ENCODE assay signal across 7 cellular contexts in the genomic region with DNA sequence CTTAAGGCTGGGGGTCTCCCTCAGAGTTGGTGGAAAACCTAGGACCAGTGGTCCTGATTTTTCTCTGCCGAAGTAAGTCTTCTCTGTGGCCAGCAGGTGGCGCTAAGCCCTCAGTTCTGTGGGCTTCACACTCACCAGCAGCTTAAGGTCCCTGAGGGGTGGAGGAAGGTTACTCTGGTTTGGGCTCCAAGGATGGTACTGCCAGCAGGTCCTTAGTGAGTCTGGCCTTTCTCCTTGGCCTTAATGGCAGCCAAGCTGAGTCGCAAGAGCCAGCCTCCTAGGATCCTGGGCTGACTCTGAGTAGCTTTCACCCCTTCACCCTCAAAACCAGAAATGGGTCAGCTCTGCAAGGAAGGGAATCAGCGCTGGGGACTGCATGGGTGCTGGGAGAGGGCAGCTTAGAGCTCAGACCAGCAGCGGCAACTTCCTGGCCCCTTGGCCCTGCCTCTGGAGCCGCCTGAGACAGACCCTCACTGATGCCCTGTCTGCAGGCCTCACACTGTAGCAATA. TPM values are rescaled to one million over a fixed set of nuclear protein-coding genes. Genes with fewer than 3 reads are reported as not detected.
DNase-seq lines count a peak whose midpoint lies in the region; ATAC-seq, FAIRE-seq and TF ChIP-seq lines count a peak whose summit lies in the region.

No MANE protein-coding gene starts in this region.

- peaks cover 0 to 8% (median 0%) of the 10 kb centered on the region in 4 experiments; a peak in 1 of 7 replicates for H3K4me1 ChIP-seq in H1 (replicated peaks in 1 of 4; ENCODE audit: control insufficient read depth in 3 of 4, insufficient read depth in 4 of 4, low read length in 3 of 4)

- H4K20me1 ChIP-seq in H1 (replicated peaks in 1 of 2; ENCODE audit: control insufficient read depth in 1 of 2, insufficient read depth in 2 of 2, low read length in 2 of 2), result peaks cover 0 to 3% of the 10 kb centered on the region in 2 experiments

- 0 out of 2 replicates have a peak overlapping the region, but pooled peaks have one; percentile 51 for H2BK15ac ChIP-seq in H1 (ENCODE audit: low read length)

- no peak overlapping the region for H2AK5ac ChIP-seq in H1 (ENCODE audit: low read depth, low read length)

- H2BK12ac ChIP-seq in H1 (ENCODE audit: low read depth, low read length), result no peak overlapping the region

- H3K4me2 ChIP-seq in H1 (ENCODE audit: insufficient read depth in 1 of 2, low read depth in 2 of 2, low read length in 2 of 2), result no peak overlapping the region

- WGBS in H1 (ENCODE audit: extremely low coverage in 1 of 2, insufficient coverage in 1 of 2, insufficient read length in 1 of 2, insufficient replicate concordance in 2 of 2, low coverage in 1 of 2, low lambda C conversion rate in 2 of 2, missing lambda C conversion rate in 1 of 2), 2 experiments, result 44% methylated on average over 6 of the region's 6 CpGs; no CpG with 5 or more reads in 1 of the 2 experiments

- DNase-seq in NCI-H82 (lab: John Stamatoyannopoulos, UW) (peak; percentile 93), H1 (ENCODE audit: low read depth in 1 of 2, low spot score in 2 of 2) (peak; percentile 58 to 83), middle frontal gyrus (ENCODE audit: extremely low spot score, low spot score) (peak; percentile 62)
- peak; percentile 37 to 67 for DNase-seq in activated CD8-positive, alpha-beta memory T cell treated with anti-CD3 and anti-CD28 coated beads for 1 hour (ENCODE audit: extremely low read depth in 1 of 2, low read depth in 1 of 2)
- DNase-seq in stimulated activated CD8-positive, alpha-beta memory T cell treated with anti-CD3 and anti-CD28 coated beads, Interleukin-4, amount 100 ng/mL, for 24 hours (ENCODE audit: low read depth), result peak; percentile 55

- peak; percentile 54 for ATAC-seq in HG03520 (IDR thresholded peaks at IDR 0.05; ENCODE audit: unreplicated experiment)

- H4K8ac ChIP-seq in H1 (ENCODE audit: extremely low read depth, insufficient read depth, low read length), result no peak overlapping the region

- H3K79me1 ChIP-seq in H1 (ENCODE audit: low read depth, low read length), result no peaks in the 10 kb centered on the region; the same call in 1 of the 2 replicates

- no peak overlapping the region for H3K27ac ChIP-seq in H1 (ENCODE audit: low read depth, low read length)

- TF ChIP-seq RAD21 in H1 (IDR thresholded peaks at IDR 0.05 in 1 of 2, conservative IDR thresholded peaks at IDR 0.05 in 1 of 2; ENCODE audit: low read depth in 2 of 2, low read length in 2 of 2), result peak; percentile 98 to 100

- peak; percentile 75 for FAIRE-seq in H1 (lab: Jason Lieb, UNC)

- no peaks in the 10 kb centered on the region for H3K23me2 ChIP-seq in H1 (ENCODE audit: low read depth, low read length)

- H3K18ac ChIP-seq in H1 (ENCODE audit: extremely low read depth, low read length), result no peak overlapping the region

- no peak overlapping the region for H2BK20ac ChIP-seq in H1 (ENCODE audit: low read length)

- H3K79me2 ChIP-seq in H1 (ENCODE audit: control insufficient read depth in 1 of 2, insufficient read depth in 2 of 2, low read length in 2 of 2), result no peaks in the 10 kb centered on the region

- H2BK120ac ChIP-seq in H1 (replicated peaks; ENCODE audit: low read depth, low read length), result no peak overlapping the region

- CTCF ChIA-PET in H1 (lab: Charles Lee; ENCODE audit: partially characterized antibody), result interaction anchor here (0.7 to 38.8 kb wide), 49 partner anchors 9 to 347 kb away, joined by 3 to 1414 read pairs (median 6); a partner anchor contains a TSS

- POLR2A ChIA-PET in H1 (lab: Charles Lee; ENCODE audit: partially characterized antibody), result interaction anchor here (0.5 to 1.3 kb wide), 6 partner anchors 22 to 311 kb away, joined by 3 to 5 read pairs (median 3); no protein-coding TSS in a partner anchor

- H3K9me3 ChIP-seq in H1 (ENCODE audit: insufficient read depth in 2 of 2, low read depth in 1 of 2, low read length in 1 of 2), result no peaks in the 10 kb centered on the region

- TF ChIP-seq CTCF in GM12875 (IDR thresholded peaks at IDR 0.05; ENCODE audit: borderline replicate concordance, insufficient read depth, low read depth, low read length) (peak; percentile 86), H1 (IDR thresholded peaks at IDR 0.05; ENCODE audit: control extremely low read depth in 1 of 3, insufficient read depth in 1 of 3, low read depth in 1 of 3, low read length in 3 of 3) (peak; percentile 79 to 97 (median 94))

- H3K27me3 ChIP-seq in H1 (replicated peaks in 1 of 4; ENCODE audit: control insufficient read depth in 3 of 4, extremely low read depth in 1 of 4, insufficient read depth in 3 of 4, low read length in 3 of 4), result peaks cover 0 to 2% (median 0%) of the 10 kb centered on the region in 4 experiments; a peak in 1 of 7 replicates

- no peak overlapping the region for H4K91ac ChIP-seq in H1 (replicated peaks; ENCODE audit: insufficient read length, low read length)

- no peak for TF ChIP-seq EP300 in H1 (IDR thresholded peaks at IDR 0.05; ENCODE audit: borderline replicate concordance in 1 of 2, low read depth in 2 of 2, low read length in 2 of 2)

- no peak overlapping the region for H3K14ac ChIP-seq in H1 (ENCODE audit: insufficient read length)

- H3K9ac ChIP-seq in H1 (replicated peaks in 1 of 4; ENCODE audit: extremely low read depth in 1 of 4, low read depth in 3 of 4, low read length in 3 of 4), result no peak overlapping the region

- no peak for TF ChIP-seq POLR2A in H1 (IDR thresholded peaks at IDR 0.05; ENCODE audit: control extremely low read depth in 1 of 2, low read depth in 2 of 2, low read length in 2 of 2)

- no peak overlapping the region for H3K56ac ChIP-seq in H1 (replicated peaks; ENCODE audit: insufficient read length, low read depth, low read length)

- no peak overlapping the region for H2AFZ ChIP-seq in H1 (ENCODE audit: low read length)

- H3K4me3 ChIP-seq in GM12875 (ENCODE audit: low read depth, low read length) (no peak overlapping the region), H1 (ENCODE audit: extremely low read depth in 1 of 4, insufficient read depth in 2 of 4, low read depth in 3 of 4, low read length in 4 of 4) (no peak overlapping the region)

- no peaks in the 10 kb centered on the region for H3K36me3 ChIP-seq in H1 (ENCODE audit: control insufficient read depth in 2 of 4, insufficient read depth in 4 of 4, low read length in 3 of 4)

- no peak overlapping the region for H3K23ac ChIP-seq in H1 (ENCODE audit: insufficient read length)

- H4K5ac ChIP-seq in H1 (ENCODE audit: insufficient read length, low read depth, low read length), result no peak overlapping the region

- no peak overlapping the region for H2BK5ac ChIP-seq in H1 (ENCODE audit: low read depth, low read length)

- no peak overlapping the region for H3K4ac ChIP-seq in H1 (replicated peaks; ENCODE audit: insufficient read length, low read depth, low read length)

TF ChIP-seq in H1, 55 proteins besides CTCF, POLR2A, EP300 and RAD21 (continues in another document):
- TF ChIP-seq TAF1 (IDR thresholded peaks at IDR 0.05; ENCODE audit: low read depth, low read length) (no peak), RBBP5 (IDR thresholded peaks at IDR 0.05; ENCODE audit: borderline replicate concordance, low read depth, low read length) (no peak), BACH1 (IDR thresholded peaks at IDR 0.05; ENCODE audit: low read length) (no peak), FOSL1 (IDR thresholded peaks at IDR 0.05; ENCODE audit: insufficient read depth, low read depth, low read length) (no peak), RNF2 (IDR thresholded peaks at IDR 0.05; ENCODE audit: borderline replicate concordance, low read depth, low read length, missing control alignments, poor library complexity, severe bottlenecking) (no peak), CHD1 (IDR thresholded peaks at IDR 0.05; ENCODE audit: low read depth, low read length) (no peak), CBX8 (IDR thresholded peaks at IDR 0.05; ENCODE audit: borderline replicate concordance, low read depth, low read length) (no peak), POU5F1 (IDR thresholded peaks at IDR 0.05; ENCODE audit: low read depth, low read length) (no peak), ASH2L (IDR thresholded peaks at IDR 0.05; ENCODE audit: low read length) (no peak)
- TF ChIP-seq, protein P1, sequence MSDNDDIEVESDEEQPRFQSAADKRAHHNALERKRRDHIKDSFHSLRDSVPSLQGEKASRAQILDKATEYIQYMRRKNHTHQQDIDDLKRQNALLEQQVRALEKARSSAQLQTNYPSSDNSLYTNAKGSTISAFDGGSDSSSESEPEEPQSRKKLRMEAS (IDR thresholded peaks at IDR 0.05), result no peak
- TF ChIP-seq, protein P2, sequence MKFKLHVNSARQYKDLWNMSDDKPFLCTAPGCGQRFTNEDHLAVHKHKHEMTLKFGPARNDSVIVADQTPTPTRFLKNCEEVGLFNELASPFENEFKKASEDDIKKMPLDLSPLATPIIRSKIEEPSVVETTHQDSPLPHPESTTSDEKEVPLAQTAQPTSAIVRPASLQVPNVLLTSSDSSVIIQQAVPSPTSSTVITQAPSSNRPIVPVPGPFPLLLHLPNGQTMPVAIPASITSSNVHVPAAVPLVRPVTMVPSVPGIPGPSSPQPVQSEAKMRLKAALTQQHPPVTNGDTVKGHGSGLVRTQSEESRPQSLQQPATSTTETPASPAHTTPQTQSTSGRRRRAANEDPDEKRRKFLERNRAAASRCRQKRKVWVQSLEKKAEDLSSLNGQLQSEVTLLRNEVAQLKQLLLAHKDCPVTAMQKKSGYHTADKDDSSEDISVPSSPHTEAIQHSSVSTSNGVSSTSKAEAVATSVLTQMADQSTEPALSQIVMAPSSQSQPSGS (IDR thresholded peaks at IDR 0.05; ENCODE audit: low read length), result no peak

RNA-seq across cellular contexts. Expression of a gene that starts 4.4 kb away (rescaled TPM):
- 6.3 and 8.3 TPM in 2 replicates for total RNA-seq in H1 (2021; fragmentation: NEBNext Ultra II Directional; extraction: Animal tissue kit (Norgen Biotek cat#: 25700))
- polyA plus RNA-seq in H1 (2011; rRNA removed), result 3.8 and 6.5 TPM in 2 replicates
- polyA plus RNA-seq in H1 (2011; cell fraction: cytosol; rRNA removed), result 6.6 TPM
- 6.2 TPM for polyA plus RNA-seq in H1 (2011; cell fraction: nucleus; rRNA removed)
- 5.3 to 11.5 TPM (median 8.7 TPM) in 4 replicates for polyA plus RNA-seq in H1 (2012, experiment 1 of 2)
- polyA plus RNA-seq in H1 (2012, experiment 2 of 2), result 4.7 TPM
- polyA plus RNA-seq in H1 (2013, experiment 1 of 2), result 2.4 TPM
- 2.6 TPM for polyA plus RNA-seq in H1 (2013, experiment 2 of 2)
- polyA minus RNA-seq in H1 (2011; rRNA and poly(A)+ RNA removed), result 8.1 and 10.1 TPM in 2 replicates
- polyA minus RNA-seq in H1 (2011; cell fraction: cytosol; rRNA and poly(A)+ RNA removed), result 12.1 TPM
- polyA minus RNA-seq in H1 (2011; cell fraction: nucleus; rRNA and poly(A)+ RNA removed), result 5.4 TPM

RNA-seq across cellular contexts. Expression of a gene that starts 32.5 kb away (rescaled TPM):
- total RNA-seq in H1 (2021; fragmentation: NEBNext Ultra II Directional; extraction: Animal tissue kit (Norgen Biotek cat#: 25700)), result 1.7 and 1.9 TPM in 2 replicates
- polyA plus RNA-seq in H1 (2011; rRNA removed), result 0.49 and 0.68 TPM in 2 replicates
- 0.52 TPM for polyA plus RNA-seq in H1 (2011; cell fraction: cytosol; rRNA removed)
- polyA plus RNA-seq in H1 (2011; cell fraction: nucleus; rRNA removed), result 1.6 TPM
- 0.74 to 1.1 TPM (median 0.81 TPM) in 4 replicates for polyA plus RNA-seq in H1 (2012, experiment 1 of 2)
- 0.05 TPM for polyA plus RNA-seq in H1 (2012, experiment 2 of 2)
- polyA plus RNA-seq in H1 (2013, experiment 1 of 2), result 2.2 TPM
- polyA plus RNA-seq in H1 (2013, experiment 2 of 2), result 2.1 TPM
- 2.1 and 4.1 TPM in 2 replicates for polyA minus RNA-seq in H1 (2011; rRNA and poly(A)+ RNA removed)
- polyA minus RNA-seq in H1 (2011; cell fraction: cytosol; rRNA and poly(A)+ RNA removed), result 1.1 TPM
- polyA minus RNA-seq in H1 (2011; cell fraction: nucleus; rRNA and poly(A)+ RNA removed), result 4.0 TPM
